ENCODE assay signal across 1 cellular context in the genomic region with DNA sequence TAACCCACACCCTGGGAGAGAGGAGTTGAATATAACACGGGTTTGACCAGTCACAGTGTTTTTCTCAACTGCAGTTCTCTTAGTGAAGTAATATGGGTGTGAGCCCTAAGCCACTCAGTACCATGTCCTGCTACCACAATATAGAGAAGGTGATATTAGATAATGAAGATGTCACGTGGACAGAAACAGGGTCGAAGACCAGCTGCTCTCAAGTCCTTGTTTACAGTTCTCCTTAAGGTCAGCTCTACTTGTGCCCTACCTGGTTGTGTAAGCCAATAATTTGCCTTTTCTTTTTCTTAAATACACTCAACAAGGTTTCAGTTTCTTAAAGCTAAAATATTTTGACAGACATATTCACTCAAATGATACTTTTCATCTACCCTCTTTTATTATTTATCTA.
TF ChIP-seq lines count a peak whose summit lies in the region.

No MANE protein-coding gene starts in this region.

TF ChIP-seq in GM12878, 131 proteins besides CTCF, POLR2A, EP300 and RAD21 (continued from another document):
- TF ChIP-seq, protein P1, sequence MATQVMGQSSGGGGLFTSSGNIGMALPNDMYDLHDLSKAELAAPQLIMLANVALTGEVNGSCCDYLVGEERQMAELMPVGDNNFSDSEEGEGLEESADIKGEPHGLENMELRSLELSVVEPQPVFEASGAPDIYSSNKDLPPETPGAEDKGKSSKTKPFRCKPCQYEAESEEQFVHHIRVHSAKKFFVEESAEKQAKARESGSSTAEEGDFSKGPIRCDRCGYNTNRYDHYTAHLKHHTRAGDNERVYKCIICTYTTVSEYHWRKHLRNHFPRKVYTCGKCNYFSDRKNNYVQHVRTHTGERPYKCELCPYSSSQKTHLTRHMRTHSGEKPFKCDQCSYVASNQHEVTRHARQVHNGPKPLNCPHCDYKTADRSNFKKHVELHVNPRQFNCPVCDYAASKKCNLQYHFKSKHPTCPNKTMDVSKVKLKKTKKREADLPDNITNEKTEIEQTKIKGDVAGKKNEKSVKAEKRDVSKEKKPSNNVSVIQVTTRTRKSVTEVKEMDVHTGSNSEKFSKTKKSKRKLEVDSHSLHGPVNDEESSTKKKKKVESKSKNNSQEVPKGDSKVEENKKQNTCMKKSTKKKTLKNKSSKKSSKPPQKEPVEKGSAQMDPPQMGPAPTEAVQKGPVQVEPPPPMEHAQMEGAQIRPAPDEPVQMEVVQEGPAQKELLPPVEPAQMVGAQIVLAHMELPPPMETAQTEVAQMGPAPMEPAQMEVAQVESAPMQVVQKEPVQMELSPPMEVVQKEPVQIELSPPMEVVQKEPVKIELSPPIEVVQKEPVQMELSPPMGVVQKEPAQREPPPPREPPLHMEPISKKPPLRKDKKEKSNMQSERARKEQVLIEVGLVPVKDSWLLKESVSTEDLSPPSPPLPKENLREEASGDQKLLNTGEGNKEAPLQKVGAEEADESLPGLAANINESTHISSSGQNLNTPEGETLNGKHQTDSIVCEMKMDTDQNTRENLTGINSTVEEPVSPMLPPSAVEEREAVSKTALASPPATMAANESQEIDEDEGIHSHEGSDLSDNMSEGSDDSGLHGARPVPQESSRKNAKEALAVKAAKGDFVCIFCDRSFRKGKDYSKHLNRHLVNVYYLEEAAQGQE (IDR thresholded peaks at IDR 0.05; ENCODE audit: low read depth, low read length) = no peak
- TF ChIP-seq CREB1 (IDR thresholded peaks at IDR 0.05; ENCODE audit: low read depth) = no peak
- no peak for TF ChIP-seq DPF2 (IDR thresholded peaks at IDR 0.05)
- TF ChIP-seq NFXL1 (IDR thresholded peaks at IDR 0.05; ENCODE audit: borderline replicate concordance) = no peak
- TF ChIP-seq MYC (IDR thresholded peaks at IDR 0.05; ENCODE audit: insufficient read depth, insufficient read length, insufficient replicate concordance, low read length, severe bottlenecking) = no peak
- TF ChIP-seq SPI1 (IDR thresholded peaks at IDR 0.05; ENCODE audit: borderline replicate concordance, insufficient read depth, low read depth, low read length) = no peak
- TF ChIP-seq HDAC6 (IDR thresholded peaks at IDR 0.05; ENCODE audit: unreplicated experiment) = no peak
